In the genomic region with DNA sequence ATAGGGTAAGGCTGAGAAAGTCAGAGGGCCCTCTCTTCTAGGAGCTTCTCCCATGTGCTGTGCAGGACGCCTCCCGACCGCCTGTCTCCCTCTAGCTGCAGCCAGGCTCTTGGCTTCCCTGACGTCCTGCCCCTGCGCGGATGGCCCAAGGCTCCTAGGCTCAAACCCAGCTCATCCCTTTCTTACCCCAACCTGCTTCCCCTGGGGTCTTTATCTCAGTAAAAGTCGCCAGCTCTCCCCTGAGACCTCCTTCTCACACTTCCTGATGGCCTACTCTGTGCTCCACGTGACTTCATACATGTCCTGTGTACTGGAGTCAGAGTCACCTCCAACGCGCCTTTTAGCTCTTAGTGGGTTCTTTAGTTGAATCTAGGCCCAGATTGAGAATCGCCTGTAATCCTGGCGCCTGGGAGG, we compare ENCODE assay signal across 1 cellular context.
A peak's percentile ranks its signal among the peaks of the same experiment; 100 is the strongest.
TF ChIP-seq lines count a peak whose summit lies in the region.

No MANE protein-coding gene starts in this region.

TF ChIP-seq in H1, 55 proteins besides CTCF, POLR2A, EP300 and RAD21:
- TF ChIP-seq CHD1 (IDR thresholded peaks at IDR 0.05; ENCODE audit: low read depth, low read length) (no peak), POU5F1 (IDR thresholded peaks at IDR 0.05; ENCODE audit: low read depth, low read length) (no peak), CBX5 (IDR thresholded peaks at IDR 0.05; ENCODE audit: low read depth, low read length) (no peak), PHF8 (conservative IDR thresholded peaks at IDR 0.05; ENCODE audit: low read depth, low read length) (0 out of 2 replicates have a peak, but pooled peaks have one; percentile 11), NANOG (IDR thresholded peaks at IDR 0.05; ENCODE audit: insufficient read depth, low read depth, low read length, poor library complexity, severe bottlenecking) (no peak), SIN3A (conservative IDR thresholded peaks at IDR 0.05 in 1 of 2, IDR thresholded peaks at IDR 0.05 in 1 of 2; ENCODE audit: low read depth in 1 of 2, low read length in 2 of 2) (0 out of 4 replicates have a peak, but pooled peaks of 1 of the 2 experiments have one; percentile 74), POLR2AphosphoS5 (IDR thresholded peaks at IDR 0.05; ENCODE audit: low read depth, low read length) (no peak; the same call in 1 of the 2 replicates), SUZ12 (IDR thresholded peaks at IDR 0.05; ENCODE audit: low read length) (no peak), EZH2 (IDR thresholded peaks at IDR 0.05; ENCODE audit: low read depth, low read length, severe bottlenecking) (no peak), CTBP2 (IDR thresholded peaks at IDR 0.05; ENCODE audit: borderline replicate concordance, insufficient read depth, insufficient read length, low read length) (no peak), GTF2F1 (IDR thresholded peaks at IDR 0.05; ENCODE audit: borderline replicate concordance, low read depth, low read length) (no peak), SAP30 (IDR thresholded peaks at IDR 0.05; ENCODE audit: insufficient read depth, insufficient replicate concordance, low read length) (peak; percentile 24), YY1 (IDR thresholded peaks at IDR 0.05; ENCODE audit: low read depth, low read length) (peak; percentile 64; the same call in 1 of the 2 replicates), RXRA (IDR thresholded peaks at IDR 0.05; ENCODE audit: insufficient read depth, low read depth, low read length) (no peak), NRF1 (IDR thresholded peaks at IDR 0.05; ENCODE audit: low read depth, low read length) (no peak), TAF7 (optimal IDR thresholded peaks at IDR 0.05; ENCODE audit: borderline replicate concordance, low read depth, low read length) (no peak), TAF1 (IDR thresholded peaks at IDR 0.05; ENCODE audit: low read depth, low read length) (peak; percentile 65), RFX5 (IDR thresholded peaks at IDR 0.05; ENCODE audit: borderline replicate concordance, low read depth, low read length) (no peak), SP1 (IDR thresholded peaks at IDR 0.05; ENCODE audit: low read depth, low read length) (no peak), TBP (IDR thresholded peaks at IDR 0.05; ENCODE audit: low read depth, low read length) (no peak), TEAD4 (IDR thresholded peaks at IDR 0.05; ENCODE audit: low read depth, low read length) (no peak), ASH2L (IDR thresholded peaks at IDR 0.05; ENCODE audit: low read length) (no peak), SIRT6 (IDR thresholded peaks at IDR 0.05; ENCODE audit: low read length) (no peak), CHD2 (IDR thresholded peaks at IDR 0.05; ENCODE audit: low read length) (no peak), TCF12 (IDR thresholded peaks at IDR 0.05; ENCODE audit: low read depth, low read length) (no peak), GABPA (IDR thresholded peaks at IDR 0.05; ENCODE audit: borderline replicate concordance, insufficient read depth, low read length) (peak; percentile 53; the same call in 1 of the 2 replicates), ZNF274 (IDR thresholded peaks at IDR 0.05; ENCODE audit: borderline replicate concordance, extremely low read depth, low read length) (no peak), RBBP5 (IDR thresholded peaks at IDR 0.05; ENCODE audit: borderline replicate concordance, low read depth, low read length) (no peak), CEBPB (IDR thresholded peaks at IDR 0.05; ENCODE audit: low read depth, low read length) (no peak), SIX5 (IDR thresholded peaks at IDR 0.05; ENCODE audit: low read depth, low read length) (no peak), SP2 (IDR thresholded peaks at IDR 0.05; ENCODE audit: low read length) (no peak), SRF (IDR thresholded peaks at IDR 0.05; ENCODE audit: low read depth, low read length) (no peak), HDAC2 (IDR thresholded peaks at IDR 0.05; ENCODE audit: borderline replicate concordance in 1 of 2, low read depth in 2 of 2, low read length in 2 of 2) (no peak), BACH1 (IDR thresholded peaks at IDR 0.05; ENCODE audit: low read length) (no peak), BRCA1 (IDR thresholded peaks at IDR 0.05; ENCODE audit: low read depth, low read length) (no peak), CREB1 (IDR thresholded peaks at IDR 0.05) (no peak), CBX8 (IDR thresholded peaks at IDR 0.05; ENCODE audit: borderline replicate concordance, low read depth, low read length) (no peak), MAFK (IDR thresholded peaks at IDR 0.05; ENCODE audit: low read depth, low read length) (no peak), JUND (IDR thresholded peaks at IDR 0.05; ENCODE audit: low read length) (no peak), HDAC6 (IDR thresholded peaks at IDR 0.05; ENCODE audit: low read depth, low read length) (no peak), RNF2 (IDR thresholded peaks at IDR 0.05; ENCODE audit: borderline replicate concordance, low read depth, low read length, missing control alignments, poor library complexity, severe bottlenecking) (no peak), SP4 (IDR thresholded peaks at IDR 0.05; ENCODE audit: low read length) (no peak), EGR1 (IDR thresholded peaks at IDR 0.05; ENCODE audit: borderline replicate concordance, low read depth, low read length) (no peak), KDM1A (IDR thresholded peaks at IDR 0.05; ENCODE audit: borderline replicate concordance, low read length) (no peak), KDM5A (IDR thresholded peaks at IDR 0.05; ENCODE audit: low read length) (no peak), BCL11A (IDR thresholded peaks at IDR 0.05; ENCODE audit: low read depth in 2 of 2, low read length in 2 of 2) (no peak), FOSL1 (IDR thresholded peaks at IDR 0.05; ENCODE audit: insufficient read depth, low read depth, low read length) (no peak), KDM4A (IDR thresholded peaks at IDR 0.05; ENCODE audit: low read depth, low read length, severe bottlenecking) (no peak)
- TF ChIP-seq, protein P1, sequence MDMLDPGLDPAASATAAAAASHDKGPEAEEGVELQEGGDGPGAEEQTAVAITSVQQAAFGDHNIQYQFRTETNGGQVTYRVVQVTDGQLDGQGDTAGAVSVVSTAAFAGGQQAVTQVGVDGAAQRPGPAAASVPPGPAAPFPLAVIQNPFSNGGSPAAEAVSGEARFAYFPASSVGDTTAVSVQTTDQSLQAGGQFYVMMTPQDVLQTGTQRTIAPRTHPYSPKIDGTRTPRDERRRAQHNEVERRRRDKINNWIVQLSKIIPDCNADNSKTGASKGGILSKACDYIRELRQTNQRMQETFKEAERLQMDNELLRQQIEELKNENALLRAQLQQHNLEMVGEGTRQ (IDR thresholded peaks at IDR 0.05; ENCODE audit: low read length) = no peak
- TF ChIP-seq, protein P2, sequence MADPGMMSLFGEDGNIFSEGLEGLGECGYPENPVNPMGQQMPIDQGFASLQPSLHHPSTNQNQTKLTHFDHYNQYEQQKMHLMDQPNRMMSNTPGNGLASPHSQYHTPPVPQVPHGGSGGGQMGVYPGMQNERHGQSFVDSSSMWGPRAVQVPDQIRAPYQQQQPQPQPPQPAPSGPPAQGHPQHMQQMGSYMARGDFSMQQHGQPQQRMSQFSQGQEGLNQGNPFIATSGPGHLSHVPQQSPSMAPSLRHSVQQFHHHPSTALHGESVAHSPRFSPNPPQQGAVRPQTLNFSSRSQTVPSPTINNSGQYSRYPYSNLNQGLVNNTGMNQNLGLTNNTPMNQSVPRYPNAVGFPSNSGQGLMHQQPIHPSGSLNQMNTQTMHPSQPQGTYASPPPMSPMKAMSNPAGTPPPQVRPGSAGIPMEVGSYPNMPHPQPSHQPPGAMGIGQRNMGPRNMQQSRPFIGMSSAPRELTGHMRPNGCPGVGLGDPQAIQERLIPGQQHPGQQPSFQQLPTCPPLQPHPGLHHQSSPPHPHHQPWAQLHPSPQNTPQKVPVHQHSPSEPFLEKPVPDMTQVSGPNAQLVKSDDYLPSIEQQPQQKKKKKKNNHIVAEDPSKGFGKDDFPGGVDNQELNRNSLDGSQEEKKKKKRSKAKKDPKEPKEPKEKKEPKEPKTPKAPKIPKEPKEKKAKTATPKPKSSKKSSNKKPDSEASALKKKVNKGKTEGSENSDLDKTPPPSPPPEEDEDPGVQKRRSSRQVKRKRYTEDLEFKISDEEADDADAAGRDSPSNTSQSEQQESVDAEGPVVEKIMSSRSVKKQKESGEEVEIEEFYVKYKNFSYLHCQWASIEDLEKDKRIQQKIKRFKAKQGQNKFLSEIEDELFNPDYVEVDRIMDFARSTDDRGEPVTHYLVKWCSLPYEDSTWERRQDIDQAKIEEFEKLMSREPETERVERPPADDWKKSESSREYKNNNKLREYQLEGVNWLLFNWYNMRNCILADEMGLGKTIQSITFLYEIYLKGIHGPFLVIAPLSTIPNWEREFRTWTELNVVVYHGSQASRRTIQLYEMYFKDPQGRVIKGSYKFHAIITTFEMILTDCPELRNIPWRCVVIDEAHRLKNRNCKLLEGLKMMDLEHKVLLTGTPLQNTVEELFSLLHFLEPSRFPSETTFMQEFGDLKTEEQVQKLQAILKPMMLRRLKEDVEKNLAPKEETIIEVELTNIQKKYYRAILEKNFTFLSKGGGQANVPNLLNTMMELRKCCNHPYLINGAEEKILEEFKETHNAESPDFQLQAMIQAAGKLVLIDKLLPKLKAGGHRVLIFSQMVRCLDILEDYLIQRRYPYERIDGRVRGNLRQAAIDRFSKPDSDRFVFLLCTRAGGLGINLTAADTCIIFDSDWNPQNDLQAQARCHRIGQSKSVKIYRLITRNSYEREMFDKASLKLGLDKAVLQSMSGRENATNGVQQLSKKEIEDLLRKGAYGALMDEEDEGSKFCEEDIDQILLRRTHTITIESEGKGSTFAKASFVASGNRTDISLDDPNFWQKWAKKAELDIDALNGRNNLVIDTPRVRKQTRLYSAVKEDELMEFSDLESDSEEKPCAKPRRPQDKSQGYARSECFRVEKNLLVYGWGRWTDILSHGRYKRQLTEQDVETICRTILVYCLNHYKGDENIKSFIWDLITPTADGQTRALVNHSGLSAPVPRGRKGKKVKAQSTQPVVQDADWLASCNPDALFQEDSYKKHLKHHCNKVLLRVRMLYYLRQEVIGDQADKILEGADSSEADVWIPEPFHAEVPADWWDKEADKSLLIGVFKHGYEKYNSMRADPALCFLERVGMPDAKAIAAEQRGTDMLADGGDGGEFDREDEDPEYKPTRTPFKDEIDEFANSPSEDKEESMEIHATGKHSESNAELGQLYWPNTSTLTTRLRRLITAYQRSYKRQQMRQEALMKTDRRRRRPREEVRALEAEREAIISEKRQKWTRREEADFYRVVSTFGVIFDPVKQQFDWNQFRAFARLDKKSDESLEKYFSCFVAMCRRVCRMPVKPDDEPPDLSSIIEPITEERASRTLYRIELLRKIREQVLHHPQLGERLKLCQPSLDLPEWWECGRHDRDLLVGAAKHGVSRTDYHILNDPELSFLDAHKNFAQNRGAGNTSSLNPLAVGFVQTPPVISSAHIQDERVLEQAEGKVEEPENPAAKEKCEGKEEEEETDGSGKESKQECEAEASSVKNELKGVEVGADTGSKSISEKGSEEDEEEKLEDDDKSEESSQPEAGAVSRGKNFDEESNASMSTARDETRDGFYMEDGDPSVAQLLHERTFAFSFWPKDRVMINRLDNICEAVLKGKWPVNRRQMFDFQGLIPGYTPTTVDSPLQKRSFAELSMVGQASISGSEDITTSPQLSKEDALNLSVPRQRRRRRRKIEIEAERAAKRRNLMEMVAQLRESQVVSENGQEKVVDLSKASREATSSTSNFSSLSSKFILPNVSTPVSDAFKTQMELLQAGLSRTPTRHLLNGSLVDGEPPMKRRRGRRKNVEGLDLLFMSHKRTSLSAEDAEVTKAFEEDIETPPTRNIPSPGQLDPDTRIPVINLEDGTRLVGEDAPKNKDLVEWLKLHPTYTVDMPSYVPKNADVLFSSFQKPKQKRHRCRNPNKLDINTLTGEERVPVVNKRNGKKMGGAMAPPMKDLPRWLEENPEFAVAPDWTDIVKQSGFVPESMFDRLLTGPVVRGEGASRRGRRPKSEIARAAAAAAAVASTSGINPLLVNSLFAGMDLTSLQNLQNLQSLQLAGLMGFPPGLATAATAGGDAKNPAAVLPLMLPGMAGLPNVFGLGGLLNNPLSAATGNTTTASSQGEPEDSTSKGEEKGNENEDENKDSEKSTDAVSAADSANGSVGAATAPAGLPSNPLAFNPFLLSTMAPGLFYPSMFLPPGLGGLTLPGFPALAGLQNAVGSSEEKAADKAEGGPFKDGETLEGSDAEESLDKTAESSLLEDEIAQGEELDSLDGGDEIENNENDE (IDR thresholded peaks at IDR 0.05; ENCODE audit: insufficient replicate concordance, low read length) = no peak
- TF ChIP-seq, protein P3, sequence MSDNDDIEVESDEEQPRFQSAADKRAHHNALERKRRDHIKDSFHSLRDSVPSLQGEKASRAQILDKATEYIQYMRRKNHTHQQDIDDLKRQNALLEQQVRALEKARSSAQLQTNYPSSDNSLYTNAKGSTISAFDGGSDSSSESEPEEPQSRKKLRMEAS (IDR thresholded peaks at IDR 0.05) = peak; percentile 89
- TF ChIP-seq, protein P4, sequence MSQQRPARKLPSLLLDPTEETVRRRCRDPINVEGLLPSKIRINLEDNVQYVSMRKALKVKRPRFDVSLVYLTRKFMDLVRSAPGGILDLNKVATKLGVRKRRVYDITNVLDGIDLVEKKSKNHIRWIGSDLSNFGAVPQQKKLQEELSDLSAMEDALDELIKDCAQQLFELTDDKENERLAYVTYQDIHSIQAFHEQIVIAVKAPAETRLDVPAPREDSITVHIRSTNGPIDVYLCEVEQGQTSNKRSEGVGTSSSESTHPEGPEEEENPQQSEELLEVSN (IDR thresholded peaks at IDR 0.05) = peak; percentile 56; the same call in 1 of the 2 replicates
- TF ChIP-seq, protein P5, sequence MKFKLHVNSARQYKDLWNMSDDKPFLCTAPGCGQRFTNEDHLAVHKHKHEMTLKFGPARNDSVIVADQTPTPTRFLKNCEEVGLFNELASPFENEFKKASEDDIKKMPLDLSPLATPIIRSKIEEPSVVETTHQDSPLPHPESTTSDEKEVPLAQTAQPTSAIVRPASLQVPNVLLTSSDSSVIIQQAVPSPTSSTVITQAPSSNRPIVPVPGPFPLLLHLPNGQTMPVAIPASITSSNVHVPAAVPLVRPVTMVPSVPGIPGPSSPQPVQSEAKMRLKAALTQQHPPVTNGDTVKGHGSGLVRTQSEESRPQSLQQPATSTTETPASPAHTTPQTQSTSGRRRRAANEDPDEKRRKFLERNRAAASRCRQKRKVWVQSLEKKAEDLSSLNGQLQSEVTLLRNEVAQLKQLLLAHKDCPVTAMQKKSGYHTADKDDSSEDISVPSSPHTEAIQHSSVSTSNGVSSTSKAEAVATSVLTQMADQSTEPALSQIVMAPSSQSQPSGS (IDR thresholded peaks at IDR 0.05; ENCODE audit: low read length) = no peak
- TF ChIP-seq, protein P6, sequence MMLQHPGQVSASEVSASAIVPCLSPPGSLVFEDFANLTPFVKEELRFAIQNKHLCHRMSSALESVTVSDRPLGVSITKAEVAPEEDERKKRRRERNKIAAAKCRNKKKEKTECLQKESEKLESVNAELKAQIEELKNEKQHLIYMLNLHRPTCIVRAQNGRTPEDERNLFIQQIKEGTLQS (IDR thresholded peaks at IDR 0.05; ENCODE audit: insufficient read depth, low read depth, low read length) = no peak
